ENCODE assay signal across 8 cellular contexts in the genomic region with DNA sequence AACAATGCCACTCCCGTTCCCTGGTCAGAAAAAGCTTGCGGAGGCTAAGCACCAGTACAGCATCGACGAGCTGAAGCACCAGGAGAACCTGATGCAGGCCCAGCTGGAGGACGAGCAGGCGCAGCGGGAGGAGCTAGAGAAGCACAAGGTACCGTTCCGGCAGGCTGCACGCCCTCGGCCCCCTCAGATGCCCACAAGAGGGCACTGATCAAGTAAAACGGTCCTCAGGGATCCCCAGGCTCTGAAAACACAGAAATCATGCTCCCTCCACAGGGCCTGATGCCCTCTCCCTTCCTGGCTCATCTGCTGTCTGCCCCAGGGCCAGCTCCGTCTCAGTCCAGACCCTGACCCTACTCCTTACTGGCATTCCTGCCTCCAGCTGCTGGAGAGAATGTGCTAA. TPM values are rescaled to one million over a fixed set of nuclear protein-coding genes. Genes with fewer than 3 reads are reported as not detected.
DNase-seq lines count a peak whose midpoint lies in the region; ATAC-seq and TF ChIP-seq lines count a peak whose summit lies in the region.

No MANE protein-coding gene starts in this region.

- DNase-seq in DND-41 (peak; percentile 25), NCI-H146 treated with DMSO at 0.1 percent for 48 hours (lab: John Stamatoyannopoulos, UW; ENCODE audit: unreplicated experiment) (peak; percentile 3), mucosa of descending colon (no peak), mammary epithelial cell (no peak), NCI-H2029 (lab: John Stamatoyannopoulos, UW) (no peak)

- ATAC-seq in DND-41 (ENCODE audit: insufficient read depth, low read depth) (peak; percentile 73), mucosa of descending colon (peak; percentile 12), HG02973 (IDR thresholded peaks at IDR 0.05; ENCODE audit: unreplicated experiment) (no peak), HG03139 (IDR thresholded peaks at IDR 0.05; ENCODE audit: unreplicated experiment) (no peak)

- H3K4me3 ChIP-seq in DND-41 (ENCODE audit: low read depth in 1 of 2, low read length in 2 of 2), result no peak overlapping the region
- H3K4me3 ChIP-seq in mucosa of descending colon, result no peak overlapping the region
- no peak overlapping the region for H3K4me3 ChIP-seq in mammary epithelial cell (replicated peaks in 1 of 3; ENCODE audit: insufficient read depth in 1 of 3, low read depth in 2 of 3, low read length in 3 of 3)

- H3K9ac ChIP-seq in DND-41 (ENCODE audit: low read depth, low read length) (no peak overlapping the region), mammary epithelial cell (ENCODE audit: insufficient read depth, low read length) (no peak overlapping the region)

- no peaks in the 10 kb centered on the region for H3K36me3 Mint-ChIP-seq in brain

- CTCF ChIA-PET in mammary epithelial cell (lab: Charles Lee; ENCODE audit: low non-redundant PET), result interaction anchor here (0.5 kb wide), 1 partner anchor 758 kb away, joined by 3 read pairs; no protein-coding TSS in a partner anchor

- H3K9me3 ChIP-seq in DND-41 (ENCODE audit: insufficient read depth, low read length, severe bottlenecking) (no peaks in the 10 kb centered on the region), mucosa of descending colon (no peaks in the 10 kb centered on the region), mammary epithelial cell (replicated peaks; ENCODE audit: insufficient read depth, low read length) (no peaks in the 10 kb centered on the region)

- no peak overlapping the region for H3K4me2 ChIP-seq in DND-41 (ENCODE audit: insufficient read depth, low read length)
- H3K4me2 ChIP-seq in mammary epithelial cell (ENCODE audit: insufficient read depth, low read depth, low read length), result no peak overlapping the region

- H3K27ac Mint-ChIP-seq in brain, result peak overlapping the region in 4 of 5 experiments; percentile 5 to 68 (median 26)

- peaks cover 25% of the 10 kb centered on the region for H3K4me1 Mint-ChIP-seq in brain

- H3K36me3 ChIP-seq in DND-41 (ENCODE audit: insufficient read depth, low read length), result no peaks in the 10 kb centered on the region
- no peaks in the 10 kb centered on the region for H3K36me3 ChIP-seq in mucosa of descending colon (ENCODE audit: low read depth)
- H3K36me3 ChIP-seq in mammary epithelial cell (ENCODE audit: insufficient read depth, low read length), result no peaks in the 10 kb centered on the region

- H3K27me3 Mint-ChIP-seq in brain, result peaks cover 3% of the 10 kb centered on the region

- intact Hi-C loops in mucosa of descending colon (cut with DNase I, micrococcal nuclease), result no loop called here
- intact Hi-C loops in mammary epithelial cell (cut with micrococcal nuclease), result no loop called here

- H3K27ac ChIP-seq in DND-41 (ENCODE audit: low read length) (no peak overlapping the region), mammary epithelial cell (ENCODE audit: insufficient read depth, low read depth, low read length) (no peak overlapping the region)

- H3K4me1 ChIP-seq in DND-41 (ENCODE audit: insufficient read depth, low read length) (no peaks in the 10 kb centered on the region), mucosa of descending colon (ENCODE audit: low read depth) (no peaks in the 10 kb centered on the region), mammary epithelial cell (ENCODE audit: insufficient read depth, low read length) (peaks cover 14% of the 10 kb centered on the region)

- H3K79me2 ChIP-seq in DND-41 (ENCODE audit: insufficient read depth, low read length) (no peaks in the 10 kb centered on the region), mammary epithelial cell (ENCODE audit: insufficient read depth, low read length) (no peaks in the 10 kb centered on the region)

- 76% methylated on average over 8 of the region's 13 CpGs for WGBS in mammary epithelial cell (ENCODE audit: low coverage, missing lambda C conversion rate)

- in situ Hi-C loops in mammary epithelial cell (cut with MboI; ENCODE audit: low sequenced_read_pairs in 2 of 2), result no loop called here

- H3K9me3 Mint-ChIP-seq in brain, result no peaks in the 10 kb centered on the region

- H3K4me3 Mint-ChIP-seq in brain, result no peak overlapping the region

- H3K27me3 ChIP-seq in DND-41 (ENCODE audit: insufficient read depth, low read length, poor library complexity), result no peaks in the 10 kb centered on the region
- H3K27me3 ChIP-seq in mammary epithelial cell (ENCODE audit: insufficient read depth, low read length), result no peaks in the 10 kb centered on the region

- dilution Hi-C loops in mammary epithelial cell (cut with HindIII; ENCODE audit: low sequenced_read_pairs), result no loop called here

- TF ChIP-seq CTCF in DND-41 (IDR thresholded peaks at IDR 0.05; ENCODE audit: borderline replicate concordance, extremely low read depth, low read length, poor library complexity, severe bottlenecking), result peak; percentile 50
- peak; percentile 42 for TF ChIP-seq CTCF in brain (conservative IDR thresholded peaks at IDR 0.05)
- TF ChIP-seq CTCF in mucosa of descending colon (IDR thresholded peaks at IDR 0.05), result no peak
- TF ChIP-seq CTCF in mammary epithelial cell (conservative IDR thresholded peaks at IDR 0.05 in 1 of 2, IDR thresholded peaks at IDR 0.05 in 1 of 2; ENCODE audit: extremely low read depth in 1 of 2, insufficient read depth in 1 of 2, low read depth in 1 of 2, low read length in 2 of 2), result peak in 1 of 2 donors; percentile 14

- no TSS peak for BruUV-seq in mammary epithelial cell (replicated peaks; lab: Mats Ljungman, UMichigan)

- no peaks in the 10 kb centered on the region for H4K20me1 ChIP-seq in DND-41 (ENCODE audit: insufficient read depth, low read length)
- no peaks in the 10 kb centered on the region for H4K20me1 ChIP-seq in mammary epithelial cell (ENCODE audit: insufficient read depth, low read length)

- no peak overlapping the region for H2AFZ ChIP-seq in DND-41 (ENCODE audit: low read depth, low read length)
- no peak overlapping the region for H2AFZ ChIP-seq in mammary epithelial cell (ENCODE audit: low read depth, low read length)

RNA-seq across cellular contexts. Expression of gene DRC3, which starts 21.6 kb away (rescaled TPM):
- polyA plus RNA-seq in brain (ENCODE audit: insufficient read depth, low read depth, low replicate concordance) (7.1 TPM), mammary epithelial cell (0.67 TPM)
- total RNA-seq in mucosa of descending colon (1 to 10 TPM; 1.0 to 3.3 (median 1.4) TPM), mammary epithelial cell (1 to 10 TPM in 1 of 2 donors, under 1 TPM in 1; 0.85 to 1.0 TPM)
- not detected for polyA minus RNA-seq in mammary epithelial cell

RNA-seq across cellular contexts. Expression of gene TOM1L2, which starts 22.1 kb away (rescaled TPM):
- polyA plus RNA-seq in brain (ENCODE audit: insufficient read depth, low read depth, low replicate concordance), result 59.9 TPM
- 100 to 1,000 TPM in 1 of 3 donors, 10 to 100 TPM in 2; 67.8 to 101 (median 87.7) TPM for total RNA-seq in mucosa of descending colon
- 10 to 100 TPM; 42.8 to 71.1 TPM for total RNA-seq in mammary epithelial cell
- polyA plus RNA-seq in mammary epithelial cell, result 47.1 TPM
- 168 TPM for polyA minus RNA-seq in mammary epithelial cell

RNA-seq across cellular contexts. Expression of gene ATPAF2, which starts 44.7 kb away (rescaled TPM):
- polyA plus RNA-seq in brain (ENCODE audit: insufficient read depth, low read depth, low replicate concordance) (41.0 TPM), mammary epithelial cell (19.0 TPM)
- total RNA-seq in mucosa of descending colon (10 to 100 TPM; 26.0 to 33.9 (median 27.2) TPM), mammary epithelial cell (10 to 100 TPM; 17.0 to 23.5 TPM)
- 10.4 TPM for polyA minus RNA-seq in mammary epithelial cell

RNA-seq across cellular contexts. Expression of gene GID4, which starts 44.9 kb away (rescaled TPM):
- 9.5 TPM for polyA plus RNA-seq in brain (ENCODE audit: insufficient read depth, low read depth, low replicate concordance)
- 10 to 100 TPM in 1 of 3 donors, 1 to 10 TPM in 2; 5.8 to 24.4 (median 5.8) TPM for total RNA-seq in mucosa of descending colon
- 10 to 100 TPM; 11.2 to 16.4 TPM for total RNA-seq in mammary epithelial cell
- polyA plus RNA-seq in mammary epithelial cell, result 8.5 TPM
- 11.2 TPM for polyA minus RNA-seq in mammary epithelial cell

Comparison
In these comparisons a context has a peak if more than half of its experiments do, and no peak if none do; other contexts are left out.
1. ATAC-seq: peak in DND-41 (single experiment) and mucosa of descending colon (single experiment); none in HG02973 (single experiment) and HG03139 (single experiment).
2. DNase-seq: peak in DND-41 (single experiment) and NCI-H146 treated with DMSO at 0.1 percent for 48 hours (single experiment); none in mucosa of descending colon (0 of 3), mammary epithelial cell (single experiment) and NCI-H2029 (single experiment).